8 cellular contexts compared by ENCODE assay signal in the genomic region with DNA sequence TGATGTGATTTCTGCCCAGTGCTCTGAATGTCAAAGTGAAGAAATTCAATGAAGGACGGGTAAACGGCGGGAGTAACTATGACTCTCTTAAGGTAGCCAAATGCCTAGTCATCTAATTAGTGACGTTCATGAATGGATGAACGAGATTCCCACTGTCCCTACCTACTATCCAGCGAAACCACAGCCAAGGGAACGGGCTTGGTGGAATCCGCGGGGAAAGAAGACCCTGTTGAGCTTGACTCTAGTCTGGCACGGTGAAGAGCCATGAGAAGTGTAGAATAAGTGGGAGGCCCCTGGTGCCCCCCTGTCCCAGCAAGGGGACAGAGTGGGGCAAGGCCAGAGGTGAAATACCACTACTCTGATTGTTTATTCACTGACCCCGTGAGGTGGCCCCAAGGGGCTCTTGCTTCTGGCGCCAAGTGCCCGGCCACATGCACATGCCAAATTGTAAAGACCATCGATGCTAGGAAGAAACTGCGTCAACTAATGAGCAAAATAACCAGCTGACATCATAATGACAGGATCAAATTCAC.
DNase-seq lines count a peak whose midpoint lies in the region; ATAC-seq, FAIRE-seq and TF ChIP-seq lines count a peak whose summit lies in the region.
"Not testable (repeated sequence)": the region's sequence is repeated elsewhere in the genome, so short reads cannot be mapped to it uniquely, and the experiment has no call there.

No MANE protein-coding gene starts in this region.

- not testable (repeated sequence) for H3K36me3 ChIP-seq in astrocyte (ENCODE audit: insufficient read depth, low read length); mesendoderm (ENCODE audit: control insufficient read depth, insufficient read depth, low read length)
- H3K36me3 ChIP-seq in heart right ventricle: peaks cover 0 to 59% (median 0%) of the 10 kb centered on the region in 9 donors

- H3K27ac ChIP-seq in astrocyte (ENCODE audit: low read depth, low read length); heart right ventricle; mesendoderm (ENCODE audit: low read depth, low read length): not testable (repeated sequence)

- 78 to 84% methylated on average over 15 of the region's 15 CpGs for WGBS in heart right ventricle, 2 donors
- WGBS in mesendoderm (ENCODE audit: extremely low coverage, insufficient coverage, low lambda C conversion rate): no CpG with 5 or more reads among the region's 15 CpGs

- H4K8ac ChIP-seq in mesendoderm (ENCODE audit: low read depth, low read length): not testable (repeated sequence)

- H2AK5ac ChIP-seq in mesendoderm (ENCODE audit: low read length): not testable (repeated sequence)

- H2BK5ac ChIP-seq in mesendoderm (ENCODE audit: low read length): not testable (repeated sequence)

- not testable (repeated sequence) for H3K4me1 Mint-ChIP-seq in astrocyte (ENCODE audit: low read depth, unreplicated experiment)

- H2BK15ac ChIP-seq in mesendoderm (replicated peaks; ENCODE audit: low read depth): not testable (repeated sequence)

- not testable (repeated sequence) for H3K79me2 ChIP-seq in astrocyte (ENCODE audit: insufficient read depth, low read length); mesendoderm (ENCODE audit: control insufficient read depth, insufficient read depth, low read length)

- H3K27ac Mint-ChIP-seq in astrocyte (ENCODE audit: unreplicated experiment): not testable (repeated sequence)

- H2BK120ac ChIP-seq in mesendoderm (ENCODE audit: low read depth, low read length): not testable (repeated sequence)

- not testable (repeated sequence) for TF ChIP-seq CTCF in AG09309 (IDR thresholded peaks at IDR 0.05; ENCODE audit: control insufficient read depth, insufficient read depth, low read depth, low read length, missing control alignments); GM12865 (IDR thresholded peaks at IDR 0.05; ENCODE audit: insufficient read depth, low read depth, low read length, missing control alignments); astrocyte (IDR thresholded peaks at IDR 0.05; ENCODE audit: insufficient read depth, low read depth, low read length); choroid plexus epithelial cell (conservative IDR thresholded peaks at IDR 0.05; ENCODE audit: low read depth, low read length); heart right ventricle (IDR thresholded peaks at IDR 0.05)

- DNase-seq in AG09309 (ENCODE audit: low read depth): peak; percentile 73
- peak; percentile 56 for DNase-seq in GM12865 (ENCODE audit: low read depth)
- peak; percentile 14 for DNase-seq in astrocyte (ENCODE audit: low read depth)
- peak; percentile 1 for DNase-seq in choroid plexus epithelial cell (ENCODE audit: low read depth)
- DNase-seq in fibroblast of gingiva (ENCODE audit: low read depth): peak; percentile 30
- peak; percentile 9 for DNase-seq in fibroblast of the conjunctiva (ENCODE audit: low read depth)
- not testable (repeated sequence) for DNase-seq in heart right ventricle
- DNase-seq in mesendoderm: peak; percentile 65

- H3K27me3 ChIP-seq in astrocyte (ENCODE audit: insufficient read depth, low read length); heart right ventricle; mesendoderm (ENCODE audit: insufficient read depth, low read length, poor library complexity): not testable (repeated sequence)

- H4K5ac ChIP-seq in mesendoderm (ENCODE audit: low read length): not testable (repeated sequence)

- FAIRE-seq in astrocyte (lab: Jason Lieb, UNC): not testable (repeated sequence)

- intact Hi-C loops in heart right ventricle (cut with DNase I): not testable (repeated sequence)

- not testable (repeated sequence) for H3K4me3 ChIP-seq in AG09309 (ENCODE audit: control insufficient read depth, low read depth, low read length); GM12865 (ENCODE audit: low read depth, low read length); astrocyte (ENCODE audit: insufficient read depth, low read depth, low read length); choroid plexus epithelial cell (ENCODE audit: low read depth, low read length); heart right ventricle; mesendoderm (ENCODE audit: low read length)

- not testable (repeated sequence) for H3K4me1 ChIP-seq in astrocyte (ENCODE audit: insufficient read depth, low read length); heart right ventricle; mesendoderm (ENCODE audit: control insufficient read depth, low read depth, low read length)

- not testable (repeated sequence) for H3K56ac ChIP-seq in mesendoderm (ENCODE audit: low read length)

- not testable (repeated sequence) for H3K18ac ChIP-seq in mesendoderm (ENCODE audit: low read length)

- H3K9ac ChIP-seq in astrocyte (ENCODE audit: low read length); mesendoderm (ENCODE audit: low read length): not testable (repeated sequence)

- not testable (repeated sequence) for H3K9me3 ChIP-seq in astrocyte (ENCODE audit: insufficient read depth, low read depth, low read length); heart right ventricle

- not testable (repeated sequence) for H3K9me3 Mint-ChIP-seq in astrocyte (ENCODE audit: unreplicated experiment)

- not testable (repeated sequence) for H3K79me1 ChIP-seq in mesendoderm (ENCODE audit: low read length)

- H3K23ac ChIP-seq in mesendoderm (ENCODE audit: low read length): not testable (repeated sequence)

- not testable (repeated sequence) for H4K20me1 ChIP-seq in astrocyte (ENCODE audit: insufficient read depth, low read length)

- H3K4me3 Mint-ChIP-seq in astrocyte (ENCODE audit: unreplicated experiment): not testable (repeated sequence)

- peak in 6 of 8 donors; percentile 41 to 76 (median 52) for ATAC-seq in heart right ventricle

- H3K4ac ChIP-seq in mesendoderm (ENCODE audit: low read depth, low read length): not testable (repeated sequence)

- H3K27me3 Mint-ChIP-seq in astrocyte (ENCODE audit: low read depth, unreplicated experiment): not testable (repeated sequence)

- H3K36me3 Mint-ChIP-seq in astrocyte (ENCODE audit: low read depth, unreplicated experiment): not testable (repeated sequence)

- not testable (repeated sequence) for H2AFZ ChIP-seq in astrocyte (ENCODE audit: low read depth, low read length)

- H3K4me2 ChIP-seq in astrocyte (ENCODE audit: low read length); mesendoderm (ENCODE audit: low read length): not testable (repeated sequence)
